ENCODE assay signal across 1 cellular context in the genomic region with DNA sequence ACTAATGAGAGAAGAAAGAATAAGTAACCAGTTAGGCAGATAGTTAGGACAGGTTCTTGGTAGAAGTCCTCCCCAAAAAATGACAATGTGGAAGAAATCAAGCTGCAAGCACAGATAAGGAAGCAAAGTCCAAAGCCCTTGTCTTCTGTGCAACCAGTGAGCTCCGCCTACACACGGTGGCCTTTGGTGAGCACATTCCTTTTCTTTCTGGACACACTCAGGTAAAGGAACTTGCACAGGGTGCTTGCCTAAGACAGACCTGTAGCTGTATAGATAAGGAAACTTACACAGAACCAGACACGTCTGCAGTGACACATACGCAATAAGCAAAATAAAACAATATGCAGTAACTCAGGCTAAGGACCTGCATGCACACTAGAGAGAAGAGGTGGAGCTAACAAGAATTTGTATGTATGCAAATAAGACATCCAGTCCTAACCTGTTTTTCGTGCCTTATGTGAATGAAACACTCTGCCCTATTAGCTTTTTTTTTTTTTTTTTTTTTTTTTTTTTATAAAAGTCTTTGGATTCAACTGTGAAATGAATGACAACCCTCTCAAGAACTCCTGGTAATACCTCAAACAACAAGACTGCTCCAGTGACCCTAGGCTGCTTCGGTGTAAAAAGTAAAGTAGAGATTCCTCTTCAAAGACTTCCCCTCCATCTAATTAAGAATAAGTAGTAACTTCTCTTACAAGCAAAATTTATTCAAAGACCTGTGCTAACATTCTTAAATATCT.
TF ChIP-seq lines count a peak whose summit lies in the region.

No MANE protein-coding gene starts in this region.

TF ChIP-seq in HepG2, 621 proteins besides CTCF, POLR2A, EP300 and RAD21 (continued from another document and continues in another):
- TF ChIP-seq ZNF276 (CRISPR knock-in tag; IDR thresholded peaks at IDR 0.05; ENCODE audit: low read depth) (no peak), FOXK2 (IDR thresholded peaks at IDR 0.05) (no peak), HHEX (CRISPR knock-in tag; IDR thresholded peaks at IDR 0.05) (no peak), SNAPC4 (CRISPR knock-in tag; IDR thresholded peaks at IDR 0.05) (no peak), ZBTB49 (CRISPR knock-in tag; IDR thresholded peaks at IDR 0.05; ENCODE audit: borderline replicate concordance) (no peak), ZNF577 (CRISPR knock-in tag; IDR thresholded peaks at IDR 0.05; ENCODE audit: borderline replicate concordance, low read depth) (no peak), GLMP (CRISPR knock-in tag; IDR thresholded peaks at IDR 0.05; ENCODE audit: borderline replicate concordance) (no peak), FIP1L1 (IDR thresholded peaks at IDR 0.05; ENCODE audit: borderline replicate concordance, insufficient read depth, low read depth, low read length) (no peak), DR1 (CRISPR knock-in tag; IDR thresholded peaks at IDR 0.05) (no peak), ZNF318 (CRISPR knock-in tag; IDR thresholded peaks at IDR 0.05) (no peak), CENPX (CRISPR knock-in tag; IDR thresholded peaks at IDR 0.05) (no peak), ZSCAN9 (CRISPR knock-in tag; IDR thresholded peaks at IDR 0.05; ENCODE audit: borderline replicate concordance) (no peak), ZNF652 (CRISPR knock-in tag; IDR thresholded peaks at IDR 0.05; ENCODE audit: borderline replicate concordance, low read depth) (no peak), ZNF160 (CRISPR knock-in tag; IDR thresholded peaks at IDR 0.05) (no peak), MYC (CRISPR knock-in tag; IDR thresholded peaks at IDR 0.05; ENCODE audit: borderline replicate concordance) (peak; percentile 27; the same call in 1 of the 2 replicates), HNRNPLL (IDR thresholded peaks at IDR 0.05; ENCODE audit: low read depth, low read length, poor library complexity, severe bottlenecking) (no peak), NFATC3 (CRISPR knock-in tag; IDR thresholded peaks at IDR 0.05) (no peak), PREB (CRISPR knock-in tag; IDR thresholded peaks at IDR 0.05) (no peak), BCL6 (CRISPR knock-in tag; IDR thresholded peaks at IDR 0.05) (peak; percentile 62; the same call in 1 of the 2 replicates), ZNF644 (CRISPR knock-in tag; IDR thresholded peaks at IDR 0.05; ENCODE audit: low read depth) (peak; percentile 81; the same call in 1 of the 2 replicates), SIX4 (CRISPR knock-in tag; IDR thresholded peaks at IDR 0.05) (peak; percentile 55; the same call in 1 of the 2 replicates), FOXO1 (CRISPR knock-in tag; IDR thresholded peaks at IDR 0.05) (no peak; the same call in 1 of the 2 replicates), TRIM24 (CRISPR knock-in tag; IDR thresholded peaks at IDR 0.05) (no peak), ZNF549 (CRISPR knock-in tag; IDR thresholded peaks at IDR 0.05) (no peak), ZMYM3 (CRISPR knock-in tag; IDR thresholded peaks at IDR 0.05) (no peak), MYNN (CRISPR knock-in tag; IDR thresholded peaks at IDR 0.05; ENCODE audit: low read depth) (no peak)
- TF ChIP-seq, protein P1, sequence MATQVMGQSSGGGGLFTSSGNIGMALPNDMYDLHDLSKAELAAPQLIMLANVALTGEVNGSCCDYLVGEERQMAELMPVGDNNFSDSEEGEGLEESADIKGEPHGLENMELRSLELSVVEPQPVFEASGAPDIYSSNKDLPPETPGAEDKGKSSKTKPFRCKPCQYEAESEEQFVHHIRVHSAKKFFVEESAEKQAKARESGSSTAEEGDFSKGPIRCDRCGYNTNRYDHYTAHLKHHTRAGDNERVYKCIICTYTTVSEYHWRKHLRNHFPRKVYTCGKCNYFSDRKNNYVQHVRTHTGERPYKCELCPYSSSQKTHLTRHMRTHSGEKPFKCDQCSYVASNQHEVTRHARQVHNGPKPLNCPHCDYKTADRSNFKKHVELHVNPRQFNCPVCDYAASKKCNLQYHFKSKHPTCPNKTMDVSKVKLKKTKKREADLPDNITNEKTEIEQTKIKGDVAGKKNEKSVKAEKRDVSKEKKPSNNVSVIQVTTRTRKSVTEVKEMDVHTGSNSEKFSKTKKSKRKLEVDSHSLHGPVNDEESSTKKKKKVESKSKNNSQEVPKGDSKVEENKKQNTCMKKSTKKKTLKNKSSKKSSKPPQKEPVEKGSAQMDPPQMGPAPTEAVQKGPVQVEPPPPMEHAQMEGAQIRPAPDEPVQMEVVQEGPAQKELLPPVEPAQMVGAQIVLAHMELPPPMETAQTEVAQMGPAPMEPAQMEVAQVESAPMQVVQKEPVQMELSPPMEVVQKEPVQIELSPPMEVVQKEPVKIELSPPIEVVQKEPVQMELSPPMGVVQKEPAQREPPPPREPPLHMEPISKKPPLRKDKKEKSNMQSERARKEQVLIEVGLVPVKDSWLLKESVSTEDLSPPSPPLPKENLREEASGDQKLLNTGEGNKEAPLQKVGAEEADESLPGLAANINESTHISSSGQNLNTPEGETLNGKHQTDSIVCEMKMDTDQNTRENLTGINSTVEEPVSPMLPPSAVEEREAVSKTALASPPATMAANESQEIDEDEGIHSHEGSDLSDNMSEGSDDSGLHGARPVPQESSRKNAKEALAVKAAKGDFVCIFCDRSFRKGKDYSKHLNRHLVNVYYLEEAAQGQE (IDR thresholded peaks at IDR 0.05; ENCODE audit: borderline replicate concordance in 1 of 2, low read depth in 1 of 2, low read length in 2 of 2) = 0 out of 4 replicates have a peak, but pooled peaks of 1 of the 2 experiments have one; percentile 8
